ENCODE assay signal across 25 cellular contexts in genomic region chr2:171393487-171393886, GRCh38.
"Had no signal": no experiment of that assay in that cellular context is flagged by ENCODE, and none has a peak within 500 bp of the region (broad histone marks: within the 10 kb centered on the region; RNA-seq: fewer than 3 reads in every experiment).

No MANE protein-coding gene starts in this region.

- H3K27me3 ChIP-seq: brain microvascular endothelial cell, cardiac muscle cell had no signal

- H3K4me3 ChIP-seq: cardiac muscle cell had no signal

- DNase-seq: activated CD4-positive, alpha-beta T cell treated with anti-CD3 and anti-CD28 coated beads, Interleukin-2, amount 10 ng/mL, durations not matched to agents 24 days and 14 days; activated CD4-positive, alpha-beta T cell treated with anti-CD3 and anti-CD28 coated beads, Interleukin-2, amount 50 U/mL, for 48 hours; activated CD4-positive, CD25-positive, alpha-beta regulatory T cell treated with anti-CD3 and anti-CD28 coated beads, Interleukin-2, amount 50 U/mL, for 72 hours; activated CD8-positive, alpha-beta memory T cell treated with anti-CD3 and anti-CD28 coated beads for 24 hours; activated gamma-delta T cell; activated naive CD4-positive, alpha-beta T cell treated with anti-CD3 and anti-CD28 coated beads for 36 hours; activated T-cell treated with anti-CD3 and anti-CD28 coated beads, Interleukin-2, amount 50 U/mL, for 48 hours; brain microvascular endothelial cell; cerebellar nuclear complex; MM.1S; NCI-H1105; NCI-H1436; NCI-H1694 treated with DMSO at 0.1 percent for 48 hours; NCI-H2029 treated with DMSO at 0.1 percent for 48 hours; NCI-H446; NCI-H524 treated with DMSO at 0.1 percent for 48 hours; NCI-H82; PC-3; SHP77 treated with DMSO at 0.1 percent for 48 hours; T-helper 17 cell; T-helper 9 cell had no signal

- H3K4me3 Mint-ChIP-seq: activated CD4-positive, alpha-beta T cell treated with anti-CD3 and anti-CD28 coated beads, Interleukin-2, amount 10 ng/mL, durations not matched to agents 24 days and 14 days; activated naive CD4-positive, alpha-beta T cell treated with anti-CD3 and anti-CD28 coated beads for 36 hours; activated naive CD8-positive, alpha-beta T cell; activated T-helper 17 cell treated with anti-CD3 and anti-CD28 coated beads, Interleukin-2, amount 50 U/mL, for 72 hours; T-helper 17 cell; WTC11 had no signal

- H3K36me3 ChIP-seq: brain microvascular endothelial cell, cardiac muscle cell had no signal

- H3K27me3 Mint-ChIP-seq: activated CD4-positive, alpha-beta T cell treated with anti-CD3 and anti-CD28 coated beads, Interleukin-2, amount 10 ng/mL, durations not matched to agents 24 days and 14 days; activated naive CD8-positive, alpha-beta T cell; activated T-helper 17 cell treated with anti-CD3 and anti-CD28 coated beads, Interleukin-2, amount 50 U/mL, for 72 hours; T-helper 17 cell had no signal

- ATAC-seq: activated T-helper 17 cell treated with anti-CD3 and anti-CD28 coated beads, Interleukin-2, amount 50 U/mL, for 72 hours; PC-3; T-helper 17 cell; WTC11 had no signal

- H3K27ac ChIP-seq: brain microvascular endothelial cell, cardiac muscle cell had no signal

- H3K9me3 Mint-ChIP-seq: activated T-helper 17 cell treated with anti-CD3 and anti-CD28 coated beads, Interleukin-2, amount 50 U/mL, for 72 hours had no signal

- H3K27ac Mint-ChIP-seq: activated CD4-positive, alpha-beta T cell treated with anti-CD3 and anti-CD28 coated beads, Interleukin-2, amount 10 ng/mL, durations not matched to agents 24 days and 14 days; activated naive CD4-positive, alpha-beta T cell treated with anti-CD3 and anti-CD28 coated beads for 36 hours; activated naive CD8-positive, alpha-beta T cell; activated T-helper 17 cell treated with anti-CD3 and anti-CD28 coated beads, Interleukin-2, amount 50 U/mL, for 72 hours; T-helper 17 cell had no signal
